In the genomic region with DNA sequence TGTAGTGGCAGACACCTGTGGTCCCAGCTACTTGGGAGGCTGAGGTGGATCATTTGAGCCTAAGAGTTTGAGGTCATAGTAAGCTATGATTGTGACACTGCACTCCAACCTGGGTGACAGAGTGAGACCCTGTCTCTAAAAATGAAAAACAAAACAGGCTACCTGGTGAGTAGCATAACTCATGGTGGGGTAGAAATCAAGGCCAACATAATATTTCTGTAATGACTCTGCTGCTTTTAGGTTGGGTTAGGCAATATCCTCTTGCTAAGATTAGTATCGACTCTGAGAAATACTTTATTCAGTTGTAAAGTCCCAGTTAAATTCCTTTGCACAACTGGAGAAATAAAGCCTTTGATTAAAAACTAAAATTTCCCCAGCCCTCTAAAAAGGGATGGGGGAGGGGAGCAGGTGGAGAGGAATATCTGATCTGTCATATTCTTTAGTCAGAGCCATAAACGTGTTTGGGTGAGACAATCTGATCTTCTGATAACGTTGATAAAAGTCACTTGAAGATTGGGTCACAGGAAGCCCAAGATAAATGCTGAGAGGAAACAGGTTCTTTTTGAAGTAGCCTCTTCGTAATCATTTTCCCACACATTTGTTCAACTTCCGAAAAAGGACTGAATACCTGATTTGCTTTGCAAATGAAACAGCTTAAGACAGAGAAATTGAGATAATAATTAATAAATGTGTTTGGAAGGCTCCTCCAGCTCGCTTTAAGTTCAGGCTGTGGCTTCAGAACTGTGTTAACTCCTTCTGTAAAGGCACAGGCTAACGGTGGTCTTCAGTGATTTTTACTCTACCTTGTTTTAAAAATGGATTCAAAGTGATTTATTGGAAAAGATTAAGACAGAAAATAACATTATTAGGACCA, we compare ENCODE assay signal across 1 cellular context.
TF ChIP-seq lines count a peak whose summit lies in the region.

No MANE protein-coding gene starts in this region.

TF ChIP-seq in GM12878, 131 proteins besides CTCF, POLR2A, EP300 and RAD21:
- TF ChIP-seq, protein P1, sequence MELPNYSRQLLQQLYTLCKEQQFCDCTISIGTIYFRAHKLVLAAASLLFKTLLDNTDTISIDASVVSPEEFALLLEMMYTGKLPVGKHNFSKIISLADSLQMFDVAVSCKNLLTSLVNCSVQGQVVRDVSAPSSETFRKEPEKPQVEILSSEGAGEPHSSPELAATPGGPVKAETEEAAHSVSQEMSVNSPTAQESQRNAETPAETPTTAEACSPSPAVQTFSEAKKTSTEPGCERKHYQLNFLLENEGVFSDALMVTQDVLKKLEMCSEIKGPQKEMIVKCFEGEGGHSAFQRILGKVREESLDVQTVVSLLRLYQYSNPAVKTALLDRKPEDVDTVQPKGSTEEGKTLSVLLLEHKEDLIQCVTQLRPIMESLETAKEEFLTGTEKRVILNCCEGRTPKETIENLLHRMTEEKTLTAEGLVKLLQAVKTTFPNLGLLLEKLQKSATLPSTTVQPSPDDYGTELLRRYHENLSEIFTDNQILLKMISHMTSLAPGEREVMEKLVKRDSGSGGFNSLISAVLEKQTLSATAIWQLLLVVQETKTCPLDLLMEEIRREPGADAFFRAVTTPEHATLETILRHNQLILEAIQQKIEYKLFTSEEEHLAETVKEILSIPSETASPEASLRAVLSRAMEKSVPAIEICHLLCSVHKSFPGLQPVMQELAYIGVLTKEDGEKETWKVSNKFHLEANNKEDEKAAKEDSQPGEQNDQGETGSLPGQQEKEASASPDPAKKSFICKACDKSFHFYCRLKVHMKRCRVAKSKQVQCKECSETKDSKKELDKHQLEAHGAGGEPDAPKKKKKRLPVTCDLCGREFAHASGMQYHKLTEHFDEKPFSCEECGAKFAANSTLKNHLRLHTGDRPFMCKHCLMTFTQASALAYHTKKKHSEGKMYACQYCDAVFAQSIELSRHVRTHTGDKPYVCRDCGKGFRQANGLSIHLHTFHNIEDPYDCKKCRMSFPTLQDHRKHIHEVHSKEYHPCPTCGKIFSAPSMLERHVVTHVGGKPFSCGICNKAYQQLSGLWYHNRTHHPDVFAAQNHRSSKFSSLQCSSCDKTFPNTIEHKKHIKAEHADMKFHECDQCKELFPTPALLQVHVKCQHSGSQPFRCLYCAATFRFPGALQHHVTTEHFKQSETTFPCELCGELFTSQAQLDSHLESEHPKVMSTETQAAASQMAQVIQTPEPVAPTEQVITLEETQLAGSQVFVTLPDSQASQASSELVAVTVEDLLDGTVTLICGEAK (IDR thresholded peaks at IDR 0.05; ENCODE audit: borderline replicate concordance), result peak; percentile 14; the same call in 1 of the 2 replicates
- TF ChIP-seq CREB1 (IDR thresholded peaks at IDR 0.05; ENCODE audit: low read depth), result 0 out of 2 replicates have a peak, but pooled peaks have one; percentile 19
- TF ChIP-seq, protein P2, sequence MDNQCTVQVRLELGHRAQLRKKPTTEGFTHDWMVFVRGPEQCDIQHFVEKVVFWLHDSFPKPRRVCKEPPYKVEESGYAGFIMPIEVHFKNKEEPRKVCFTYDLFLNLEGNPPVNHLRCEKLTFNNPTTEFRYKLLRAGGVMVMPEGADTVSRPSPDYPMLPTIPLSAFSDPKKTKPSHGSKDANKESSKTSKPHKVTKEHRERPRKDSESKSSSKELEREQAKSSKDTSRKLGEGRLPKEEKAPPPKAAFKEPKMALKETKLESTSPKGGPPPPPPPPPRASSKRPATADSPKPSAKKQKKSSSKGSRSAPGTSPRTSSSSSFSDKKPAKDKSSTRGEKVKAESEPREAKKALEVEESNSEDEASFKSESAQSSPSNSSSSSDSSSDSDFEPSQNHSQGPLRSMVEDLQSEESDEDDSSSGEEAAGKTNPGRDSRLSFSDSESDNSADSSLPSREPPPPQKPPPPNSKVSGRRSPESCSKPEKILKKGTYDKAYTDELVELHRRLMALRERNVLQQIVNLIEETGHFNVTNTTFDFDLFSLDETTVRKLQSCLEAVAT (IDR thresholded peaks at IDR 0.05), result no peak
- TF ChIP-seq ATF7 (IDR thresholded peaks at IDR 0.05; ENCODE audit: low read depth), result peak; percentile 34
- TF ChIP-seq ZNF274 (IDR thresholded peaks at IDR 0.05; ENCODE audit: insufficient read depth, insufficient read length), result no peak
- TF ChIP-seq IKZF2 (IDR thresholded peaks at IDR 0.05), result no peak
- no peak for TF ChIP-seq IKZF1 (conservative IDR thresholded peaks at IDR 0.05)
- no peak for TF ChIP-seq NBN (IDR thresholded peaks at IDR 0.05)
- TF ChIP-seq, protein P3, sequence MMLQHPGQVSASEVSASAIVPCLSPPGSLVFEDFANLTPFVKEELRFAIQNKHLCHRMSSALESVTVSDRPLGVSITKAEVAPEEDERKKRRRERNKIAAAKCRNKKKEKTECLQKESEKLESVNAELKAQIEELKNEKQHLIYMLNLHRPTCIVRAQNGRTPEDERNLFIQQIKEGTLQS (IDR thresholded peaks at IDR 0.05; ENCODE audit: borderline replicate concordance, extremely low read depth, low read depth, low read length), result no peak
- TF ChIP-seq POLR2AphosphoS5 (IDR thresholded peaks at IDR 0.05; ENCODE audit: low read length), result no peak
- TF ChIP-seq, protein P4, sequence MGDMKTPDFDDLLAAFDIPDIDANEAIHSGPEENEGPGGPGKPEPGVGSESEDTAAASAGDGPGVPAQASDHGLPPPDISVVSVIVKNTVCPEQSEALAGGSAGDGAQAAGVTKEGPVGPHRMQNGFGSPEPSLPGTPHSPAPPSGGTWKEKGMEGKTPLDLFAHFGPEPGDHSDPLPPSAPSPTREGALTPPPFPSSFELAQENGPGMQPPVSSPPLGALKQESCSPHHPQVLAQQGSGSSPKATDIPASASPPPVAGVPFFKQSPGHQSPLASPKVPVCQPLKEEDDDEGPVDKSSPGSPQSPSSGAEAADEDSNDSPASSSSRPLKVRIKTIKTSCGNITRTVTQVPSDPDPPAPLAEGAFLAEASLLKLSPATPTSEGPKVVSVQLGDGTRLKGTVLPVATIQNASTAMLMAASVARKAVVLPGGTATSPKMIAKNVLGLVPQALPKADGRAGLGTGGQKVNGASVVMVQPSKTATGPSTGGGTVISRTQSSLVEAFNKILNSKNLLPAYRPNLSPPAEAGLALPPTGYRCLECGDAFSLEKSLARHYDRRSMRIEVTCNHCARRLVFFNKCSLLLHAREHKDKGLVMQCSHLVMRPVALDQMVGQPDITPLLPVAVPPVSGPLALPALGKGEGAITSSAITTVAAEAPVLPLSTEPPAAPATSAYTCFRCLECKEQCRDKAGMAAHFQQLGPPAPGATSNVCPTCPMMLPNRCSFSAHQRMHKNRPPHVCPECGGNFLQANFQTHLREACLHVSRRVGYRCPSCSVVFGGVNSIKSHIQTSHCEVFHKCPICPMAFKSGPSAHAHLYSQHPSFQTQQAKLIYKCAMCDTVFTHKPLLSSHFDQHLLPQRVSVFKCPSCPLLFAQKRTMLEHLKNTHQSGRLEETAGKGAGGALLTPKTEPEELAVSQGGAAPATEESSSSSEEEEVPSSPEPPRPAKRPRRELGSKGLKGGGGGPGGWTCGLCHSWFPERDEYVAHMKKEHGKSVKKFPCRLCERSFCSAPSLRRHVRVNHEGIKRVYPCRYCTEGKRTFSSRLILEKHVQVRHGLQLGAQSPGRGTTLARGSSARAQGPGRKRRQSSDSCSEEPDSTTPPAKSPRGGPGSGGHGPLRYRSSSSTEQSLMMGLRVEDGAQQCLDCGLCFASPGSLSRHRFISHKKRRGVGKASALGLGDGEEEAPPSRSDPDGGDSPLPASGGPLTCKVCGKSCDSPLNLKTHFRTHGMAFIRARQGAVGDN (IDR thresholded peaks at IDR 0.05), result peak; percentile 85
- 0 out of 2 replicates have a peak, but pooled peaks have one; percentile 32 for TF ChIP-seq GATAD2B (conservative IDR thresholded peaks at IDR 0.05; ENCODE audit: low read depth)
- TF ChIP-seq MEF2B (IDR thresholded peaks at IDR 0.05; ENCODE audit: partially characterized antibody, poor library complexity, severe bottlenecking), result peak; percentile 15
- TF ChIP-seq, protein P5, sequence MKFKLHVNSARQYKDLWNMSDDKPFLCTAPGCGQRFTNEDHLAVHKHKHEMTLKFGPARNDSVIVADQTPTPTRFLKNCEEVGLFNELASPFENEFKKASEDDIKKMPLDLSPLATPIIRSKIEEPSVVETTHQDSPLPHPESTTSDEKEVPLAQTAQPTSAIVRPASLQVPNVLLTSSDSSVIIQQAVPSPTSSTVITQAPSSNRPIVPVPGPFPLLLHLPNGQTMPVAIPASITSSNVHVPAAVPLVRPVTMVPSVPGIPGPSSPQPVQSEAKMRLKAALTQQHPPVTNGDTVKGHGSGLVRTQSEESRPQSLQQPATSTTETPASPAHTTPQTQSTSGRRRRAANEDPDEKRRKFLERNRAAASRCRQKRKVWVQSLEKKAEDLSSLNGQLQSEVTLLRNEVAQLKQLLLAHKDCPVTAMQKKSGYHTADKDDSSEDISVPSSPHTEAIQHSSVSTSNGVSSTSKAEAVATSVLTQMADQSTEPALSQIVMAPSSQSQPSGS (IDR thresholded peaks at IDR 0.05; ENCODE audit: low read length), result 0 out of 2 replicates have a peak, but pooled peaks have one; percentile 6
TF ChIP-seq in GM12878: peak in this region for 7.
